In the genomic region with DNA sequence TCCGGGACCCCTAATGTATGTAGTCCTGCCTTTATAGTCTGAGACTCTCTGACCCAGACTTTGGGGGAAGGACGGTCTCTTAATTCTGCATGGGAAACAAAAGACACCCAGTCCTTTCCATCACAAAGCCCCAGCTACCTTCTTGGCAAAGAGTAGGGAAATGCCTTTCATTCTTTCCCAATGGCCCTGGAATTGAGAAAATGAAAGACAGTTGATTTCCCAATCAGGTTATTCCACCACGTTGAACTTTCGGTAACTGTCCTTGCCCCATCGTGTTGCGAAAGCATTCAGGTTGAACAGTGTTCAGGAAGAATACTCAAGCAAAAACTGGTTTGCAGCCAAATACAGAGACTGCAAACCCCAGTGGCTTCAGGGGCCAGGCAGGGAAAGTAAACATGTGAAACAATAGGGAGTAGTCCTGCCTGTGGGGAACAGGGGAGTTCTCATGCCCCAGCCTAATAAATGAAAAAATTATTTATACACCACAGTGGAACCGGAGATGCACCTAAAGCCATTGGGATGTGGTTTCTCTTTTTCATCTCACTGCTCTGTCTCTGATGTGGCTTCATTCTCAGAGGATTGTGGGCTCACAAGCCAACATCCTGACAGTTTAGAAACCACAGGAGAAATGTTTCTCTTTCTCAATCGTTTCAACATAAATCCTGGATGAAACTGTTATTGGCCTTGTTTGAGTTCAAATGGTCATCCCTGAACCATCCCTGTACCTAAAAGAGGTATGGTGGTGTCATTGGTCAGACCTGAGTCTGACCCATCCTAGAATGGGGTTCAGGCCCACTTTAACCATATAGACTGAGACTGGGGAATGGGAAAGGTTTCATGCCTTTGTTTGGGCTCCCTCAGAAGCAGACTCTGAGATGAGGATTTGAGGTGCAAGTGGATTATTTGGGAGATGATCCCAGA, we compare ENCODE assay signal across 1 cellular context.
TF ChIP-seq lines count a peak whose summit lies in the region.

No MANE protein-coding gene starts in this region.

TF ChIP-seq in HepG2, 621 proteins besides CTCF, POLR2A, EP300 and RAD21 (continued from another document and continues in another):
- TF ChIP-seq RFX3 (CRISPR knock-in tag; IDR thresholded peaks at IDR 0.05) (peak; percentile 59; the same call in 1 of the 2 replicates), NFKBIZ (CRISPR knock-in tag; IDR thresholded peaks at IDR 0.05) (peak; percentile 100), DR1 (CRISPR knock-in tag; IDR thresholded peaks at IDR 0.05) (peak; percentile 60; the same call in 1 of the 2 replicates), ZNF230 (CRISPR knock-in tag; IDR thresholded peaks at IDR 0.05) (0 out of 2 replicates have a peak, but pooled peaks have one; percentile 57), SMYD3 (CRISPR knock-in tag; IDR thresholded peaks at IDR 0.05) (peak; percentile 94), ZNF225 (CRISPR knock-in tag; IDR thresholded peaks at IDR 0.05) (no peak), HOXA7 (CRISPR knock-in tag; IDR thresholded peaks at IDR 0.05) (no peak), ARHGAP35 (CRISPR knock-in tag; IDR thresholded peaks at IDR 0.05; ENCODE audit: borderline replicate concordance) (peak; percentile 75; the same call in 1 of the 2 replicates), STAG1 (CRISPR knock-in tag; IDR thresholded peaks at IDR 0.05) (peak; percentile 60), TBL1XR1 (IDR thresholded peaks at IDR 0.05; ENCODE audit: borderline replicate concordance, low read length, partially characterized antibody) (peak; percentile 97), HOXA9 (CRISPR knock-in tag; IDR thresholded peaks at IDR 0.05; ENCODE audit: borderline replicate concordance) (no peak), ZNF724P (CRISPR knock-in tag; IDR thresholded peaks at IDR 0.05; ENCODE audit: borderline replicate concordance) (peak; percentile 83; the same call in 1 of the 2 replicates), ZNF17 (CRISPR knock-in tag; IDR thresholded peaks at IDR 0.05) (peak; percentile 59), SETDB1 (CRISPR knock-in tag; IDR thresholded peaks at IDR 0.05; ENCODE audit: borderline replicate concordance) (no peak), GTF3A (CRISPR knock-in tag; conservative IDR thresholded peaks at IDR 0.05) (no peak), SOX6 (IDR thresholded peaks at IDR 0.05) (no peak), SOX6 (CRISPR knock-in tag; IDR thresholded peaks at IDR 0.05) (peak; percentile 100), FIP1L1 (IDR thresholded peaks at IDR 0.05; ENCODE audit: borderline replicate concordance, insufficient read depth, low read depth, low read length) (peak; percentile 78; the same call in 1 of the 2 replicates), ZNF431 (CRISPR knock-in tag; IDR thresholded peaks at IDR 0.05; ENCODE audit: borderline replicate concordance, low read depth) (peak; percentile 81), AHR (CRISPR knock-in tag; IDR thresholded peaks at IDR 0.05) (no peak), SP5 (CRISPR knock-in tag; IDR thresholded peaks at IDR 0.05; ENCODE audit: borderline replicate concordance, low read depth) (peak; percentile 78), ZNF484 (CRISPR knock-in tag; IDR thresholded peaks at IDR 0.05; ENCODE audit: borderline replicate concordance, low read depth) (no peak; the same call in 1 of the 2 replicates), TP53 (CRISPR knock-in tag; conservative IDR thresholded peaks at IDR 0.05) (peak; percentile 96), PAWR (CRISPR knock-in tag; IDR thresholded peaks at IDR 0.05; ENCODE audit: borderline replicate concordance) (no peak; the same call in 1 of the 2 replicates), ZFP36L2 (CRISPR knock-in tag; IDR thresholded peaks at IDR 0.05) (peak; percentile 65; the same call in 1 of the 2 replicates), TRIM24 (CRISPR knock-in tag; IDR thresholded peaks at IDR 0.05) (peak; percentile 100), CAMTA2 (CRISPR knock-in tag; IDR thresholded peaks at IDR 0.05; ENCODE audit: borderline replicate concordance) (no peak), RORA (CRISPR knock-in tag; IDR thresholded peaks at IDR 0.05) (peak; percentile 92), HNRNPUL1 (IDR thresholded peaks at IDR 0.05; ENCODE audit: low read depth, low read length) (no peak), TMF1 (CRISPR knock-in tag; IDR thresholded peaks at IDR 0.05; ENCODE audit: low read depth) (no peak), CCDC6 (CRISPR knock-in tag; IDR thresholded peaks at IDR 0.05) (peak; percentile 99), ZNF496 (CRISPR knock-in tag; IDR thresholded peaks at IDR 0.05; ENCODE audit: insufficient replicate concordance) (no peak), NBN (conservative IDR thresholded peaks at IDR 0.05) (no peak), HDAC6 (IDR thresholded peaks at IDR 0.05; ENCODE audit: low read depth, low read length) (no peak)
- TF ChIP-seq, protein P1, sequence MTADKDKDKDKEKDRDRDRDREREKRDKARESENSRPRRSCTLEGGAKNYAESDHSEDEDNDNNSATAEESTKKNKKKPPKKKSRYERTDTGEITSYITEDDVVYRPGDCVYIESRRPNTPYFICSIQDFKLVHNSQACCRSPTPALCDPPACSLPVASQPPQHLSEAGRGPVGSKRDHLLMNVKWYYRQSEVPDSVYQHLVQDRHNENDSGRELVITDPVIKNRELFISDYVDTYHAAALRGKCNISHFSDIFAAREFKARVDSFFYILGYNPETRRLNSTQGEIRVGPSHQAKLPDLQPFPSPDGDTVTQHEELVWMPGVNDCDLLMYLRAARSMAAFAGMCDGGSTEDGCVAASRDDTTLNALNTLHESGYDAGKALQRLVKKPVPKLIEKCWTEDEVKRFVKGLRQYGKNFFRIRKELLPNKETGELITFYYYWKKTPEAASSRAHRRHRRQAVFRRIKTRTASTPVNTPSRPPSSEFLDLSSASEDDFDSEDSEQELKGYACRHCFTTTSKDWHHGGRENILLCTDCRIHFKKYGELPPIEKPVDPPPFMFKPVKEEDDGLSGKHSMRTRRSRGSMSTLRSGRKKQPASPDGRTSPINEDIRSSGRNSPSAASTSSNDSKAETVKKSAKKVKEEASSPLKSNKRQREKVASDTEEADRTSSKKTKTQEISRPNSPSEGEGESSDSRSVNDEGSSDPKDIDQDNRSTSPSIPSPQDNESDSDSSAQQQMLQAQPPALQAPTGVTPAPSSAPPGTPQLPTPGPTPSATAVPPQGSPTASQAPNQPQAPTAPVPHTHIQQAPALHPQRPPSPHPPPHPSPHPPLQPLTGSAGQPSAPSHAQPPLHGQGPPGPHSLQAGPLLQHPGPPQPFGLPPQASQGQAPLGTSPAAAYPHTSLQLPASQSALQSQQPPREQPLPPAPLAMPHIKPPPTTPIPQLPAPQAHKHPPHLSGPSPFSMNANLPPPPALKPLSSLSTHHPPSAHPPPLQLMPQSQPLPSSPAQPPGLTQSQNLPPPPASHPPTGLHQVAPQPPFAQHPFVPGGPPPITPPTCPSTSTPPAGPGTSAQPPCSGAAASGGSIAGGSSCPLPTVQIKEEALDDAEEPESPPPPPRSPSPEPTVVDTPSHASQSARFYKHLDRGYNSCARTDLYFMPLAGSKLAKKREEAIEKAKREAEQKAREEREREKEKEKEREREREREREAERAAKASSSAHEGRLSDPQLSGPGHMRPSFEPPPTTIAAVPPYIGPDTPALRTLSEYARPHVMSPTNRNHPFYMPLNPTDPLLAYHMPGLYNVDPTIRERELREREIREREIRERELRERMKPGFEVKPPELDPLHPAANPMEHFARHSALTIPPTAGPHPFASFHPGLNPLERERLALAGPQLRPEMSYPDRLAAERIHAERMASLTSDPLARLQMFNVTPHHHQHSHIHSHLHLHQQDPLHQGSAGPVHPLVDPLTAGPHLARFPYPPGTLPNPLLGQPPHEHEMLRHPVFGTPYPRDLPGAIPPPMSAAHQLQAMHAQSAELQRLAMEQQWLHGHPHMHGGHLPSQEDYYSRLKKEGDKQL (CRISPR knock-in tag; IDR thresholded peaks at IDR 0.05; ENCODE audit: low read depth), result peak; percentile 98
- TF ChIP-seq, protein P2, sequence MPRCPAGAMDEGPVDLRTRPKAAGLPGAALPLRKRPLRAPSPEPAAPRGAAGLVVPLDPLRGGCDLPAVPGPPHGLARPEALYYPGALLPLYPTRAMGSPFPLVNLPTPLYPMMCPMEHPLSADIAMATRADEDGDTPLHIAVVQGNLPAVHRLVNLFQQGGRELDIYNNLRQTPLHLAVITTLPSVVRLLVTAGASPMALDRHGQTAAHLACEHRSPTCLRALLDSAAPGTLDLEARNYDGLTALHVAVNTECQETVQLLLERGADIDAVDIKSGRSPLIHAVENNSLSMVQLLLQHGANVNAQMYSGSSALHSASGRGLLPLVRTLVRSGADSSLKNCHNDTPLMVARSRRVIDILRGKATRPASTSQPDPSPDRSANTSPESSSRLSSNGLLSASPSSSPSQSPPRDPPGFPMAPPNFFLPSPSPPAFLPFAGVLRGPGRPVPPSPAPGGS (CRISPR knock-in tag; IDR thresholded peaks at IDR 0.05), result peak; percentile 89; the same call in 1 of the 2 replicates
- TF ChIP-seq, protein P3, sequence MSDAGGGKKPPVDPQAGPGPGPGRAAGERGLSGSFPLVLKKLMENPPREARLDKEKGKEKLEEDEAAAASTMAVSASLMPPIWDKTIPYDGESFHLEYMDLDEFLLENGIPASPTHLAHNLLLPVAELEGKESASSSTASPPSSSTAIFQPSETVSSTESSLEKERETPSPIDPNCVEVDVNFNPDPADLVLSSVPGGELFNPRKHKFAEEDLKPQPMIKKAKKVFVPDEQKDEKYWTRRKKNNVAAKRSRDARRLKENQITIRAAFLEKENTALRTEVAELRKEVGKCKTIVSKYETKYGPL (CRISPR knock-in tag; IDR thresholded peaks at IDR 0.05), result peak; percentile 88
- TF ChIP-seq, protein P4, sequence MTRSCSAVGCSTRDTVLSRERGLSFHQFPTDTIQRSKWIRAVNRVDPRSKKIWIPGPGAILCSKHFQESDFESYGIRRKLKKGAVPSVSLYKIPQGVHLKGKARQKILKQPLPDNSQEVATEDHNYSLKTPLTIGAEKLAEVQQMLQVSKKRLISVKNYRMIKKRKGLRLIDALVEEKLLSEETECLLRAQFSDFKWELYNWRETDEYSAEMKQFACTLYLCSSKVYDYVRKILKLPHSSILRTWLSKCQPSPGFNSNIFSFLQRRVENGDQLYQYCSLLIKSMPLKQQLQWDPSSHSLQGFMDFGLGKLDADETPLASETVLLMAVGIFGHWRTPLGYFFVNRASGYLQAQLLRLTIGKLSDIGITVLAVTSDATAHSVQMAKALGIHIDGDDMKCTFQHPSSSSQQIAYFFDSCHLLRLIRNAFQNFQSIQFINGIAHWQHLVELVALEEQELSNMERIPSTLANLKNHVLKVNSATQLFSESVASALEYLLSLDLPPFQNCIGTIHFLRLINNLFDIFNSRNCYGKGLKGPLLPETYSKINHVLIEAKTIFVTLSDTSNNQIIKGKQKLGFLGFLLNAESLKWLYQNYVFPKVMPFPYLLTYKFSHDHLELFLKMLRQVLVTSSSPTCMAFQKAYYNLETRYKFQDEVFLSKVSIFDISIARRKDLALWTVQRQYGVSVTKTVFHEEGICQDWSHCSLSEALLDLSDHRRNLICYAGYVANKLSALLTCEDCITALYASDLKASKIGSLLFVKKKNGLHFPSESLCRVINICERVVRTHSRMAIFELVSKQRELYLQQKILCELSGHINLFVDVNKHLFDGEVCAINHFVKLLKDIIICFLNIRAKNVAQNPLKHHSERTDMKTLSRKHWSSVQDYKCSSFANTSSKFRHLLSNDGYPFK (CRISPR knock-in tag; IDR thresholded peaks at IDR 0.05; ENCODE audit: borderline replicate concordance), result no peak
- TF ChIP-seq, protein P5, sequence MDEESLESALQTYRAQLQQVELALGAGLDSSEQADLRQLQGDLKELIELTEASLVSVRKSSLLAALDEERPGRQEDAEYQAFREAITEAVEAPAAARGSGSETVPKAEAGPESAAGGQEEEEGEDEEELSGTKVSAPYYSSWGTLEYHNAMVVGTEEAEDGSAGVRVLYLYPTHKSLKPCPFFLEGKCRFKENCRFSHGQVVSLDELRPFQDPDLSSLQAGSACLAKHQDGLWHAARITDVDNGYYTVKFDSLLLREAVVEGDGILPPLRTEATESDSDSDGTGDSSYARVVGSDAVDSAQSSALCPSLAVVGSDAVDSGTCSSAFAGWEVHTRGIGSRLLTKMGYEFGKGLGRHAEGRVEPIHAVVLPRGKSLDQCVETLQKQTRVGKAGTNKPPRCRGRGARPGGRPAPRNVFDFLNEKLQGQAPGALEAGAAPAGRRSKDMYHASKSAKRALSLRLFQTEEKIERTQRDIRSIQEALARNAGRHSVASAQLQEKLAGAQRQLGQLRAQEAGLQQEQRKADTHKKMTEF (CRISPR knock-in tag; IDR thresholded peaks at IDR 0.05), result peak; percentile 100
- TF ChIP-seq, protein P6, sequence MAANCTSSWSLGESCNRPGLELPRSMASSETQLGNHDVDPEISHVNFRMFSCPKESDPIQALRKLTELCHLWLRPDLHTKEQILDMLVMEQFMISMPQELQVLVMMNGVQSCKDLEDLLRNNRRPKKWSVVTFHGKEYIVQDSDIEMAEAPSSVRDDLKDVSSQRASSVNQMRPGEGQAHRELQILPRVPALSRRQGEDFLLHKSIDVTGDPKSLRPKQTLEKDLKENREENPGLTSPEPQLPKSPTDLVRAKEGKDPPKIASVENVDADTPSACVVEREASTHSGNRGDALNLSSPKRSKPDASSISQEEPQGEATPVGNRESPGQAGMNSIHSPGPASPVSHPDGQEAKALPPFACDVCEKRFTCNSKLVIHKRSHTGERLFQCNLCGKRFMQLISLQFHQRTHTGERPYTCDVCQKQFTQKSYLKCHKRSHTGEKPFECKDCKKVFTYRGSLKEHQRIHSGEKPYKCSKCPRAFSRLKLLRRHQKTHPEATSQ (CRISPR knock-in tag; IDR thresholded peaks at IDR 0.05; ENCODE audit: borderline replicate concordance), result peak; percentile 94
- TF ChIP-seq, protein P7, sequence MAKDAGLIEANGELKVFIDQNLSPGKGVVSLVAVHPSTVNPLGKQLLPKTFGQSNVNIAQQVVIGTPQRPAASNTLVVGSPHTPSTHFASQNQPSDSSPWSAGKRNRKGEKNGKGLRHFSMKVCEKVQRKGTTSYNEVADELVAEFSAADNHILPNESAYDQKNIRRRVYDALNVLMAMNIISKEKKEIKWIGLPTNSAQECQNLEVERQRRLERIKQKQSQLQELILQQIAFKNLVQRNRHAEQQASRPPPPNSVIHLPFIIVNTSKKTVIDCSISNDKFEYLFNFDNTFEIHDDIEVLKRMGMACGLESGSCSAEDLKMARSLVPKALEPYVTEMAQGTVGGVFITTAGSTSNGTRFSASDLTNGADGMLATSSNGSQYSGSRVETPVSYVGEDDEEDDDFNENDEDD (CRISPR knock-in tag; IDR thresholded peaks at IDR 0.05; ENCODE audit: borderline replicate concordance), result peak; percentile 85; the same call in 1 of the 2 replicates
- TF ChIP-seq, protein P8, sequence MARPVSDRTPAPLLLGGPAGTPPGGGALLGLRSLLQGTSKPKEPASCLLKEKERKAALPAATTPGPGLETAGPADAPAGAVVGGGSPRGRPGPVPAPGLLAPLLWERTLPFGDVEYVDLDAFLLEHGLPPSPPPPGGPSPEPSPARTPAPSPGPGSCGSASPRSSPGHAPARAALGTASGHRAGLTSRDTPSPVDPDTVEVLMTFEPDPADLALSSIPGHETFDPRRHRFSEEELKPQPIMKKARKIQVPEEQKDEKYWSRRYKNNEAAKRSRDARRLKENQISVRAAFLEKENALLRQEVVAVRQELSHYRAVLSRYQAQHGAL (CRISPR knock-in tag; IDR thresholded peaks at IDR 0.05; ENCODE audit: not compliant biosample characterization), result peak; percentile 60
